Comparison of ENCODE assay signal across 1 cellular context in genomic region chr15:71748327-71748726, GRCh38.
TF ChIP-seq lines count a peak whose summit lies in the region.

No MANE protein-coding gene starts in this region.

TF ChIP-seq in IMR-90, 13 proteins besides CTCF, POLR2A, EP300 and RAD21 (continued from another document):
- no peak for TF ChIP-seq CEBPB (IDR thresholded peaks at IDR 0.05; ENCODE audit: low read depth, low read length)
